2 cellular contexts compared by ENCODE assay signal in genomic region chr1:153404768-153405167, GRCh38.
TF ChIP-seq lines count a peak whose summit lies in the region.

No MANE protein-coding gene starts in this region.

TF ChIP-seq in GM23338, 12 proteins besides CTCF, POLR2A, EP300 and RAD21:
- 0 out of 2 replicates have a peak, but pooled peaks have one; percentile 12 for TF ChIP-seq ZNF331 (CRISPR knock-in tag; IDR thresholded peaks at IDR 0.05; ENCODE audit: low read depth)
- peak; percentile 48; the same call in 1 of the 2 replicates for TF ChIP-seq CREB1 (CRISPR knock-in tag; IDR thresholded peaks at IDR 0.05; ENCODE audit: low read depth)
- TF ChIP-seq NANOG (IDR thresholded peaks at IDR 0.05; ENCODE audit: borderline replicate concordance): no peak

TF ChIP-seq in K562, 482 proteins besides CTCF, POLR2A, EP300 and RAD21 (continues in another document):
- no peak for TF ChIP-seq TSC22D4 (tag; IDR thresholded peaks at IDR 0.05)
- TF ChIP-seq TEAD1 (CRISPR knock-in tag; IDR thresholded peaks at IDR 0.05): peak in 1 of 2 experiments; percentile 72; a peak in 1 of 4 replicates
- peak; percentile 52 for TF ChIP-seq CXXC5 (CRISPR knock-in tag; IDR thresholded peaks at IDR 0.05)
- TF ChIP-seq SMARCB1 (IDR thresholded peaks at IDR 0.05; ENCODE audit: insufficient read length, low read depth): no peak
- no peak for TF ChIP-seq KDM4B (IDR thresholded peaks at IDR 0.05; ENCODE audit: borderline replicate concordance in 2 of 2, low read depth in 1 of 2)
- TF ChIP-seq HEY1 (CRISPR knock-in tag; IDR thresholded peaks at IDR 0.05; ENCODE audit: borderline replicate concordance): no peak
- no peak for TF ChIP-seq HDGF (IDR thresholded peaks at IDR 0.05)
- peak; percentile 63; the same call in 1 of the 2 replicates for TF ChIP-seq JUN (IDR thresholded peaks at IDR 0.05; ENCODE audit: borderline replicate concordance, low read depth, low read length)
- no peak for TF ChIP-seq JUN (CRISPR knock-in tag; IDR thresholded peaks at IDR 0.05; ENCODE audit: borderline replicate concordance)
- TF ChIP-seq RCOR1 (IDR thresholded peaks at IDR 0.05; ENCODE audit: borderline replicate concordance in 1 of 2, low read depth in 2 of 2, low read length in 2 of 2): 0 out of 4 replicates have a peak, but pooled peaks of 1 of the 2 experiments have one; percentile 34
- TF ChIP-seq NUFIP1 (IDR thresholded peaks at IDR 0.05; ENCODE audit: partially characterized antibody): no peak
- TF ChIP-seq SNIP1 (IDR thresholded peaks at IDR 0.05; ENCODE audit: low read depth): no peak
- TF ChIP-seq ZFP1 (CRISPR knock-in tag; IDR thresholded peaks at IDR 0.05): no peak
- TF ChIP-seq MGA (IDR thresholded peaks at IDR 0.05): peak; percentile 100
- TF ChIP-seq ZBTB7A (IDR thresholded peaks at IDR 0.05; ENCODE audit: borderline replicate concordance, control insufficient read depth, low read depth, low read length): no peak
- TF ChIP-seq TRIM28 (IDR thresholded peaks at IDR 0.05): no peak
- TF ChIP-seq NFRKB (IDR thresholded peaks at IDR 0.05; ENCODE audit: low read depth): no peak
- TF ChIP-seq CBX3 (IDR thresholded peaks at IDR 0.05; ENCODE audit: borderline replicate concordance in 1 of 2, low read length in 2 of 2): peak in 1 of 2 experiments; percentile 98; a peak in 2 of 3 replicates
- no peak for TF ChIP-seq ZNF133 (CRISPR knock-in tag; IDR thresholded peaks at IDR 0.05)
- no peak for TF ChIP-seq ZNF444 (CRISPR knock-in tag; IDR thresholded peaks at IDR 0.05)
- TF ChIP-seq PCBP1 (IDR thresholded peaks at IDR 0.05; ENCODE audit: low read depth, low read length, poor library complexity, severe bottlenecking): no peak
- peak; percentile 52; the same call in 1 of the 2 replicates for TF ChIP-seq GABPB1 (CRISPR knock-in tag; IDR thresholded peaks at IDR 0.05)
- TF ChIP-seq SIN3A (IDR thresholded peaks at IDR 0.05; ENCODE audit: borderline replicate concordance in 2 of 2, control insufficient read depth in 1 of 2, low read depth in 2 of 2, low read length in 2 of 2): no peak
- no peak for TF ChIP-seq ESRRB (CRISPR knock-in tag; IDR thresholded peaks at IDR 0.05; ENCODE audit: borderline replicate concordance)
- TF ChIP-seq NFIC (IDR thresholded peaks at IDR 0.05): no peak
- no peak for TF ChIP-seq FOS (IDR thresholded peaks at IDR 0.05; ENCODE audit: extremely low read depth, insufficient read length)
- TF ChIP-seq ZNF511 (CRISPR knock-in tag; IDR thresholded peaks at IDR 0.05): peak; percentile 95
- TF ChIP-seq MIER1 (IDR thresholded peaks at IDR 0.05; ENCODE audit: low read depth): peak; percentile 53; the same call in 1 of the 2 replicates
- peak; percentile 74 for TF ChIP-seq RB1 (IDR thresholded peaks at IDR 0.05; ENCODE audit: low read depth)
- TF ChIP-seq YY1 (IDR thresholded peaks at IDR 0.05; ENCODE audit: borderline replicate concordance in 1 of 3, control insufficient read depth in 1 of 3, extremely low read depth in 1 of 3, insufficient read depth in 3 of 3, insufficient read length in 1 of 3, insufficient replicate concordance in 2 of 3, low read depth in 1 of 3, low read length in 2 of 3): peak in 2 of 3 experiments; percentile 15 to 18
- TF ChIP-seq ZNF263 (CRISPR knock-in tag; IDR thresholded peaks at IDR 0.05; ENCODE audit: borderline replicate concordance): peak; percentile 52; the same call in 1 of the 2 replicates
- no peak for TF ChIP-seq ZNF764 (CRISPR knock-in tag; IDR thresholded peaks at IDR 0.05; ENCODE audit: low read depth)
- TF ChIP-seq ZNF449 (CRISPR knock-in tag; IDR thresholded peaks at IDR 0.05): no peak
- TF ChIP-seq GTF2B (IDR thresholded peaks at IDR 0.05; ENCODE audit: extremely low read depth, insufficient read length): no peak
- TF ChIP-seq MXI1 (IDR thresholded peaks at IDR 0.05; ENCODE audit: low read depth, low read length): no peak
- TF ChIP-seq TFAP4 (CRISPR knock-in tag; IDR thresholded peaks at IDR 0.05; ENCODE audit: borderline replicate concordance): peak; percentile 78
- TF ChIP-seq ZC3H11A (IDR thresholded peaks at IDR 0.05; ENCODE audit: low read depth, low read length): no peak
- TF ChIP-seq ZNF212 (CRISPR knock-in tag; IDR thresholded peaks at IDR 0.05): no peak
- TF ChIP-seq ZNF282 (CRISPR knock-in tag; IDR thresholded peaks at IDR 0.05): no peak
- TF ChIP-seq VEZF1 (CRISPR knock-in tag; IDR thresholded peaks at IDR 0.05): no peak
- peak; percentile 60; the same call in 1 of the 2 replicates for TF ChIP-seq E2F1 (CRISPR knock-in tag; IDR thresholded peaks at IDR 0.05)
- no peak for TF ChIP-seq KDM5B (IDR thresholded peaks at IDR 0.05; ENCODE audit: insufficient replicate concordance, low read depth, low read length)
- TF ChIP-seq ZBTB8A (IDR thresholded peaks at IDR 0.05; ENCODE audit: partially characterized antibody): no peak
- peak; percentile 47; the same call in 1 of the 2 replicates for TF ChIP-seq ETV5 (CRISPR knock-in tag; IDR thresholded peaks at IDR 0.05; ENCODE audit: low read depth)
- no peak for TF ChIP-seq LEF1 (IDR thresholded peaks at IDR 0.05)
- 0 out of 2 replicates have a peak, but pooled peaks have one; percentile 7 for TF ChIP-seq TCF3 (CRISPR knock-in tag; IDR thresholded peaks at IDR 0.05)
